8 cellular contexts compared by ENCODE assay signal in genomic region chrX:154374361-154375155, GRCh38. TPM values are rescaled to one million over a fixed set of nuclear protein-coding genes. Genes with fewer than 3 reads are reported as not detected.
DNase-seq lines count a peak whose midpoint lies in the region; ATAC-seq, FAIRE-seq and TF ChIP-seq lines count a peak whose summit lies in the region.

TSS of gene FLNA (minus strand) at chrX:154374634. CDS start at chrX:154371245, 3,389 bp downstream.

- H3K27me3 ChIP-seq in body of pancreas (no peaks in the 10 kb centered on the region), small intestine (ENCODE audit: control insufficient read depth in 2 of 2, insufficient read depth in 2 of 2, low read length in 2 of 2) (no peaks in the 10 kb centered on the region)

- H3K27ac ChIP-seq in body of pancreas, result peak within 1 kb of the TSS; percentile 32 to 84 (median 74)
- H3K27ac ChIP-seq in small intestine (ENCODE audit: low read depth in 1 of 2, low read length in 1 of 2), result peak within 1 kb of the TSS in 1 of 2 donors; percentile 82

- FAIRE-seq in small intestine (lab: Jason Lieb, UNC), result no peak

- 6% methylated on average over 29 of the region's 93 CpGs; no CpG with 5 or more reads in 1 of the 2 donors for WGBS in body of pancreas, 2 donors
- WGBS in small intestine, 3 donors, result 6 to 46% (median 20%) methylated on average over 8 to 93 of the region's 93 CpGs

- POLR2A ChIA-PET in GM10248 (lab: Yijun Ruan, JAX), result no interaction called here

- CTCF ChIA-PET in GM10248 (lab: Yijun Ruan, JAX), result interaction anchor here (0.9 to 5.2 kb wide), 9 partner anchors 9 to 449 kb away, joined by 4 to 61 read pairs (median 9); partner anchors contain the start of genes ARHGAP4, RPL10 and SLC10A3

- TF ChIP-seq CTCF in GM10248 (IDR thresholded peaks at IDR 0.05; ENCODE audit: control extremely low read depth, extremely low read depth, low read depth, missing control alignments), result peak; percentile 49
- no peak for TF ChIP-seq CTCF in NB4 (IDR thresholded peaks at IDR 0.05; ENCODE audit: low read depth, low read length)
- TF ChIP-seq CTCF in body of pancreas (IDR thresholded peaks at IDR 0.05), result peak in 4 of 7 experiments; percentile 15 to 38 (median 28)

- DNase-seq in GM10248 (ENCODE audit: extremely low spot score), result peak; percentile 31
- peak; percentile 37 for DNase-seq in NB4 (ENCODE audit: low read depth)
- DNase-seq in body of pancreas, result peak; percentile 39 to 66 (median 58)
- peak; percentile 70 for DNase-seq in islet precursor cell
- no peak for DNase-seq in small intestine
- no peak for DNase-seq in NCI-H187 treated with DMSO at 0.1 percent for 48 hours (lab: John Stamatoyannopoulos, UW)
- DNase-seq in NCI-H446 treated with DMSO at 0.1 percent for 48 hours (lab: John Stamatoyannopoulos, UW), result no peak

- ATAC-seq in body of pancreas (no peak), HG03108 (IDR thresholded peaks at IDR 0.05; ENCODE audit: unreplicated experiment) (no peak)

- no peak within 1 kb of the TSS for H3K4me3 ChIP-seq in NB4 (ENCODE audit: low read depth, low read length)
- H3K4me3 ChIP-seq in body of pancreas, result no peak within 1 kb of the TSS
- H3K4me3 ChIP-seq in small intestine (ENCODE audit: low read depth in 1 of 2, low read length in 2 of 2), result peak within 1 kb of the TSS in 1 of 2 donors; percentile 14

- no peaks in the 10 kb centered on the region for H3K36me3 ChIP-seq in body of pancreas (replicated peaks in 1 of 2; ENCODE audit: insufficient read depth in 1 of 2, low read depth in 2 of 2)
- H3K36me3 ChIP-seq in small intestine (ENCODE audit: control insufficient read depth in 2 of 2, insufficient read depth in 2 of 2, low read length in 2 of 2), result no peaks in the 10 kb centered on the region

- intact Hi-C loops in body of pancreas (cut with DNase I), result no loop called here

- H3K9me3 ChIP-seq in body of pancreas (no peaks in the 10 kb centered on the region), small intestine (ENCODE audit: control insufficient read depth, low read depth) (no peaks in the 10 kb centered on the region)

- H3K4me1 ChIP-seq in body of pancreas (peaks cover 37% of the 10 kb centered on the region), small intestine (ENCODE audit: control insufficient read depth in 2 of 2, insufficient read depth in 1 of 2, low read depth in 1 of 2, low read length in 1 of 2) (no peaks in the 10 kb centered on the region)

- TF ChIP-seq POLR2A in NB4 (IDR thresholded peaks at IDR 0.05; ENCODE audit: extremely low read depth, insufficient read length) (no peak), body of pancreas (IDR thresholded peaks at IDR 0.05) (peak in 1 of 3 donors; percentile 20)

RNA-seq across cellular contexts. Expression of gene FLNA, which starts in this region (rescaled TPM):
- 100 to 1,000 TPM; 230 to 308 TPM for total RNA-seq in body of pancreas
- 100 to 1,000 TPM in 1 of 3 donors, 10 to 100 TPM in 2; 19.2 to 251 (median 48.9) TPM for polyA plus RNA-seq in small intestine

Comparison
In these comparisons a context has a peak if more than half of its experiments do, and no peak if none do; other contexts are left out.
1. DNase-seq: peak in GM10248 (single experiment), NB4 (single experiment), body of pancreas (4 of 4) and islet precursor cell (single experiment); none in small intestine (single experiment), NCI-H187 treated with DMSO at 0.1 percent for 48 hours (single experiment) and NCI-H446 treated with DMSO at 0.1 percent for 48 hours (single experiment).